ENCODE assay signal across 1 cellular context in the genomic region with DNA sequence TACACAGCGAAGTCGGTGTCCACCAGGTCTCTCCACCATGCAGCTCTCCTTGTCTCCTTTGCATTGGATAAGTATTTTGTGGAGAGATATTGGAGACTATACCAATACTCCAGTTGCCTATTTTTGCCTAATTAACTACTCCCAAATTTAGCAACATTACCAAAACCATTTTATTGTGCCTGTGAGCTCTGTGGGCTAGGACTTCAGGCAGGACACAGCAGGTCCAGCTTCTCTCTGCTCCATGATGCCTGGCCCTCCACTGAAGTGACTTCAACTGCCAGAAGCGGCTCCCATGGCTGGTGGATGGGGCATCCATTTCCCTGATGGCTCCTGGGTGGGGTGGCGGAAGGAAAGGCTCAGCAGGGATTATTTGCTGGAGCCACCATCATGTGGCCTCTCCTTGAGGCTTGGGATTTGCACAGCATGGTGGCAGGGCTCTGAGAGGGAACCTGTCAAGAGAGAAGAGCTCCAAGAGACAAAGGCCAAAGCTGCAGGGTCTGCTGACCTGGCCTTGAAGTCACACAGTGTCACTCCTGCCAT.
A peak's percentile ranks its signal among the peaks of the same experiment; 100 is the strongest.
TF ChIP-seq lines count a peak whose summit lies in the region.

No MANE protein-coding gene starts in this region.

TF ChIP-seq in K562, 482 proteins besides CTCF, POLR2A, EP300 and RAD21:
- peak; percentile 72 for TF ChIP-seq RBM39 (optimal IDR thresholded peaks at IDR 0.05; ENCODE audit: low read depth, low read length)
- TF ChIP-seq GABPB1 (CRISPR knock-in tag; IDR thresholded peaks at IDR 0.05), result peak; percentile 17; the same call in 1 of the 2 replicates
- TF ChIP-seq IRF2 (CRISPR knock-in tag; IDR thresholded peaks at IDR 0.05), result peak; percentile 83; the same call in 1 of the 2 replicates
- TF ChIP-seq ZC3H4 (CRISPR knock-in tag; IDR thresholded peaks at IDR 0.05; ENCODE audit: borderline replicate concordance), result 0 out of 2 replicates have a peak, but pooled peaks have one; percentile 57
- TF ChIP-seq ZNF282 (CRISPR knock-in tag; IDR thresholded peaks at IDR 0.05), result peak; percentile 56; the same call in 1 of the 2 replicates
- peak; percentile 6; the same call in 1 of the 2 replicates for TF ChIP-seq HDAC8 (tag; IDR thresholded peaks at IDR 0.05)
- no peak for TF ChIP-seq ZNF23 (CRISPR knock-in tag; IDR thresholded peaks at IDR 0.05)
- TF ChIP-seq, protein P1, sequence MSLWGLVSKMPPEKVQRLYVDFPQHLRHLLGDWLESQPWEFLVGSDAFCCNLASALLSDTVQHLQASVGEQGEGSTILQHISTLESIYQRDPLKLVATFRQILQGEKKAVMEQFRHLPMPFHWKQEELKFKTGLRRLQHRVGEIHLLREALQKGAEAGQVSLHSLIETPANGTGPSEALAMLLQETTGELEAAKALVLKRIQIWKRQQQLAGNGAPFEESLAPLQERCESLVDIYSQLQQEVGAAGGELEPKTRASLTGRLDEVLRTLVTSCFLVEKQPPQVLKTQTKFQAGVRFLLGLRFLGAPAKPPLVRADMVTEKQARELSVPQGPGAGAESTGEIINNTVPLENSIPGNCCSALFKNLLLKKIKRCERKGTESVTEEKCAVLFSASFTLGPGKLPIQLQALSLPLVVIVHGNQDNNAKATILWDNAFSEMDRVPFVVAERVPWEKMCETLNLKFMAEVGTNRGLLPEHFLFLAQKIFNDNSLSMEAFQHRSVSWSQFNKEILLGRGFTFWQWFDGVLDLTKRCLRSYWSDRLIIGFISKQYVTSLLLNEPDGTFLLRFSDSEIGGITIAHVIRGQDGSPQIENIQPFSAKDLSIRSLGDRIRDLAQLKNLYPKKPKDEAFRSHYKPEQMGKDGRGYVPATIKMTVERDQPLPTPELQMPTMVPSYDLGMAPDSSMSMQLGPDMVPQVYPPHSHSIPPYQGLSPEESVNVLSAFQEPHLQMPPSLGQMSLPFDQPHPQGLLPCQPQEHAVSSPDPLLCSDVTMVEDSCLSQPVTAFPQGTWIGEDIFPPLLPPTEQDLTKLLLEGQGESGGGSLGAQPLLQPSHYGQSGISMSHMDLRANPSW (CRISPR knock-in tag; IDR thresholded peaks at IDR 0.05), result 0 out of 2 replicates have a peak, but pooled peaks have one; percentile 26
- TF ChIP-seq ZBTB1 (CRISPR knock-in tag; IDR thresholded peaks at IDR 0.05; ENCODE audit: borderline replicate concordance, low read depth), result peak; percentile 29; the same call in 1 of the 2 replicates
- TF ChIP-seq KLF16 (IDR thresholded peaks at IDR 0.05), result no peak
- TF ChIP-seq, protein P2, sequence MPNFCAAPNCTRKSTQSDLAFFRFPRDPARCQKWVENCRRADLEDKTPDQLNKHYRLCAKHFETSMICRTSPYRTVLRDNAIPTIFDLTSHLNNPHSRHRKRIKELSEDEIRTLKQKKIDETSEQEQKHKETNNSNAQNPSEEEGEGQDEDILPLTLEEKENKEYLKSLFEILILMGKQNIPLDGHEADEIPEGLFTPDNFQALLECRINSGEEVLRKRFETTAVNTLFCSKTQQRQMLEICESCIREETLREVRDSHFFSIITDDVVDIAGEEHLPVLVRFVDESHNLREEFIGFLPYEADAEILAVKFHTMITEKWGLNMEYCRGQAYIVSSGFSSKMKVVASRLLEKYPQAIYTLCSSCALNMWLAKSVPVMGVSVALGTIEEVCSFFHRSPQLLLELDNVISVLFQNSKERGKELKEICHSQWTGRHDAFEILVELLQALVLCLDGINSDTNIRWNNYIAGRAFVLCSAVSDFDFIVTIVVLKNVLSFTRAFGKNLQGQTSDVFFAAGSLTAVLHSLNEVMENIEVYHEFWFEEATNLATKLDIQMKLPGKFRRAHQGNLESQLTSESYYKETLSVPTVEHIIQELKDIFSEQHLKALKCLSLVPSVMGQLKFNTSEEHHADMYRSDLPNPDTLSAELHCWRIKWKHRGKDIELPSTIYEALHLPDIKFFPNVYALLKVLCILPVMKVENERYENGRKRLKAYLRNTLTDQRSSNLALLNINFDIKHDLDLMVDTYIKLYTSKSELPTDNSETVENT (CRISPR knock-in tag; IDR thresholded peaks at IDR 0.05), result peak; percentile 37
- TF ChIP-seq HOXB6 (CRISPR knock-in tag; IDR thresholded peaks at IDR 0.05; ENCODE audit: borderline replicate concordance), result no peak
- peak; percentile 26; the same call in 1 of the 2 replicates for TF ChIP-seq PHB (CRISPR knock-in tag; IDR thresholded peaks at IDR 0.05)
- TF ChIP-seq HDAC6 (IDR thresholded peaks at IDR 0.05; ENCODE audit: low read depth, low read length), result 0 out of 2 replicates have a peak, but pooled peaks have one; percentile 79
